Comparison of ENCODE assay signal across 23 cellular contexts in genomic region chr2:121201796-121202195, GRCh38.
A peak's percentile ranks its signal among the peaks of the same experiment; 100 is the strongest.
DNase-seq lines count a peak whose midpoint lies in the region; ATAC-seq, FAIRE-seq and TF ChIP-seq lines count a peak whose summit lies in the region.
"Had no signal": no experiment of that assay in that cellular context is flagged by ENCODE, and none has a peak within 500 bp of the region (broad histone marks: within the 10 kb centered on the region; RNA-seq: fewer than 3 reads in every experiment).

No MANE protein-coding gene starts in this region.

- H3K27ac Mint-ChIP-seq in natural killer cell treated with Interleukin-12 subunit alpha and Interleukin-12 subunit beta and Interleukin-15 and Interleukin-18, amount 100 ng/mL, for 72 hours: no peak overlapping the region
- no peak overlapping the region for H3K27ac Mint-ChIP-seq in natural killer cell
- H3K27ac Mint-ChIP-seq: CD4-positive, alpha-beta T cell; CD8-positive, alpha-beta memory T cell; H9 had no signal

- intact Hi-C loops in natural killer cell (cut with micrococcal nuclease): no loop called here
- intact Hi-C loops in posterior vena cava (cut with DNase I): no loop called here
- intact Hi-C loops in left ventricle myocardium superior (cut with micrococcal nuclease): no loop called here

- no peaks in the 10 kb centered on the region for H3K27me3 Mint-ChIP-seq in natural killer cell treated with Interleukin-12 subunit alpha and Interleukin-12 subunit beta and Interleukin-15 and Interleukin-18, amount 100 ng/mL, for 72 hours
- H3K27me3 Mint-ChIP-seq in natural killer cell (ENCODE audit: low read depth in 2 of 2): no peaks in the 10 kb centered on the region
- H3K27me3 Mint-ChIP-seq: CD4-positive, alpha-beta T cell; CD8-positive, alpha-beta memory T cell had no signal

- FAIRE-seq in urothelium cell line (lab: Jason Lieb, UNC): peak; percentile 46
- FAIRE-seq: A549, D721Med, GM12891 had no signal

- peak; percentile 6 for DNase-seq in natural killer cell treated with Interleukin-12 subunit alpha and Interleukin-12 subunit beta and Interleukin-15 and Interleukin-18, amount 100 ng/mL, for 72 hours (ENCODE audit: low spot score)
- DNase-seq in natural killer cell (no peak), posterior vena cava (ENCODE audit: low spot score) (peak; percentile 40), urothelium cell line (ENCODE audit: low spot score) (no peak), left ventricle myocardium superior (no peak)
- DNase-seq: 8988T; ACHN; AML-193; BE2C; CD4-positive, alpha-beta T cell; CD8-positive, alpha-beta memory T cell; DMS 273 treated with DMSO at 0.1 percent for 48 hours; DMS79; EL; GF-D8; H9 had no signal

- no peak for TF ChIP-seq CTCF in natural killer cell (IDR thresholded peaks at IDR 0.05)

- H3K4me1 Mint-ChIP-seq in natural killer cell treated with Interleukin-12 subunit alpha and Interleukin-12 subunit beta and Interleukin-15 and Interleukin-18, amount 100 ng/mL, for 72 hours (ENCODE audit: low read depth in 2 of 2): no peaks in the 10 kb centered on the region
- H3K4me1 Mint-ChIP-seq in natural killer cell: no peaks in the 10 kb centered on the region
- H3K4me1 Mint-ChIP-seq: CD8-positive, alpha-beta memory T cell; GM23338; H9 had no signal

- H3K4me3 Mint-ChIP-seq in natural killer cell treated with Interleukin-12 subunit alpha and Interleukin-12 subunit beta and Interleukin-15 and Interleukin-18, amount 100 ng/mL, for 72 hours: no peak overlapping the region
- H3K4me3 Mint-ChIP-seq in natural killer cell: no peak overlapping the region
- H3K4me3 Mint-ChIP-seq: CD14-positive monocyte; CD4-positive, alpha-beta T cell; CD8-positive, alpha-beta memory T cell; GM23338; H9 had no signal

- H3K36me3 Mint-ChIP-seq in natural killer cell treated with Interleukin-12 subunit alpha and Interleukin-12 subunit beta and Interleukin-15 and Interleukin-18, amount 100 ng/mL, for 72 hours: no peaks in the 10 kb centered on the region
- no peaks in the 10 kb centered on the region for H3K36me3 Mint-ChIP-seq in natural killer cell
- H3K36me3 Mint-ChIP-seq: CD8-positive, alpha-beta memory T cell had no signal

- no peak for ATAC-seq in natural killer cell treated with Interleukin-12 subunit alpha and Interleukin-12 subunit beta and Interleukin-15 and Interleukin-18, amount 100 ng/mL, for 72 hours
- no peak for ATAC-seq in natural killer cell
- no peak for ATAC-seq in left ventricle myocardium superior
- ATAC-seq in GM19395 (IDR thresholded peaks at IDR 0.05; ENCODE audit: unreplicated experiment): no peak
- ATAC-seq: GM23338, HCT116 had no signal

- no peaks in the 10 kb centered on the region for H3K9me3 Mint-ChIP-seq in natural killer cell treated with Interleukin-12 subunit alpha and Interleukin-12 subunit beta and Interleukin-15 and Interleukin-18, amount 100 ng/mL, for 72 hours
- H3K9me3 Mint-ChIP-seq in natural killer cell: no peaks in the 10 kb centered on the region
- H3K9me3 Mint-ChIP-seq: CD4-positive, alpha-beta T cell; CD8-positive, alpha-beta memory T cell; GM23338; H9 had no signal

Comparison
In these comparisons a context has a peak if more than half of its experiments do, and no peak if none do; other contexts are left out.
1. DNase-seq: peak in natural killer cell treated with Interleukin-12 subunit alpha and Interleukin-12 subunit beta and Interleukin-15 and Interleukin-18, amount 100 ng/mL, for 72 hours (single experiment) and posterior vena cava (single experiment); none in natural killer cell (single experiment), urothelium cell line (single experiment) and left ventricle myocardium superior (single experiment).